31 cellular contexts compared by ENCODE assay signal in the genomic region with DNA sequence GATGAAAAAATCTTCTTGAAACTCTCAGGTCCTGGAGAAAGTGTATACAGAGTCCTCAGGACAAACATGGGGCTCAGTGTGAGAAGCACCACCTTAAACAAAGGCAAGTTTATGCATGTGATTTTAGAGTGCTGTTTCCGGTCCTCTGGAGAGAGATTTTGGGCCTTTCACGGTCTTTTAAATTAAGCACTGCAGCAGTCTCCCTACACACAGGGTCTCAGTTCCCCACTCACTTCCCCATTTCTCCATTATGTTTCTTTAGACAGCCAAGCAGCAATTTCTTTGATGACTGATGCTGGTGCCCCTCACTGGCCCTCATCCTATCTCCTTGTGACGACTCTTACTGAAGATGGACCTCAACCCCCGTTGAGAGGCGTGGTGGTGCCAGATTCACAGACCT.
"Had no signal": no experiment of that assay in that cellular context is flagged by ENCODE, and none has a peak within 500 bp of the region (broad histone marks: within the 10 kb centered on the region; RNA-seq: fewer than 3 reads in every experiment).

No MANE protein-coding gene starts in this region.

- H3K9me3 Mint-ChIP-seq: activated CD4-positive, alpha-beta memory T cell treated with anti-CD3 and anti-CD28 coated beads, Interleukin-2, amount 10 ng/mL, durations not matched to agents 7 days and 5 days; activated CD4-positive, alpha-beta T cell treated with anti-CD3 and anti-CD28 coated beads, Interleukin-2, amount 10 ng/mL, durations not matched to agents 24 days and 14 days; activated naive CD4-positive, alpha-beta T cell treated with anti-CD3 and anti-CD28 coated beads, Interleukin-2, amount 50 U/mL, for 24 hours; activated naive CD8-positive, alpha-beta T cell treated with anti-CD3 and anti-CD28 coated beads, Interleukin-2, amount 50 U/mL, for 24 hours; activated T-cell treated with anti-CD3 and anti-CD28 coated beads, Interleukin-2, amount 50 U/mL, for 24 hours; nephron progenitor cell; stimulated activated effector memory CD8-positive, alpha-beta T cell treated with anti-CD3 and anti-CD28 coated beads, Interleukin-12 subunit alpha, Interleukin-12 subunit beta, amount 100 ng/mL, for 72 hours; T-helper 2 cell treated with Interferon-gamma antibody and Interleukin-4, amounts not matched to agents 5 μg/mL and 100 μg/mL, for 36 hours had no signal

- FAIRE-seq: frontal cortex, islet of Langerhans, TTC549 had no signal

- ATAC-seq: activated CD4-positive, CD25-positive, alpha-beta regulatory T cell treated with anti-CD3 and anti-CD28 coated beads, Interleukin-2, amount 50 U/mL, for 24 hours; activated naive CD8-positive, alpha-beta T cell treated with anti-CD3 and anti-CD28 coated beads, Interleukin-2, amount 50 U/mL, for 24 hours; left lung; lower lobe of right lung; right lobe of liver; stimulated activated effector memory CD8-positive, alpha-beta T cell treated with anti-CD3 and anti-CD28 coated beads, Interleukin-12 subunit alpha, Interleukin-12 subunit beta, amount 100 ng/mL, for 72 hours had no signal

- H3K9me3 ChIP-seq: left lung, lower lobe of right lung, ovary, right lobe of liver, stomach, thyroid gland, upper lobe of left lung, vagina had no signal

- H3K36me3 Mint-ChIP-seq: activated naive CD4-positive, alpha-beta T cell treated with anti-CD3 and anti-CD28 coated beads, Interleukin-2, amount 50 U/mL, for 24 hours; stimulated activated effector memory CD8-positive, alpha-beta T cell treated with anti-CD3 and anti-CD28 coated beads, Interleukin-12 subunit alpha, Interleukin-12 subunit beta, amount 100 ng/mL, for 72 hours had no signal

- H3K4me3 ChIP-seq: left lung, lower lobe of right lung, ovary, right lobe of liver, skin epidermis, stomach, thyroid gland, upper lobe of left lung, vagina had no signal

- DNase-seq: activated CD4-positive, alpha-beta memory T cell treated with anti-CD3 and anti-CD28 coated beads, Interleukin-2, amount 10 ng/mL, durations not matched to agents 7 days and 5 days; activated CD4-positive, alpha-beta T cell treated with anti-CD3 and anti-CD28 coated beads, Interleukin-2, amount 10 ng/mL, durations not matched to agents 24 days and 14 days; activated CD8-positive, alpha-beta memory T cell treated with anti-CD3 and anti-CD28 coated beads, Interleukin-2, amount 50 U/mL, for 48 hours; activated naive CD8-positive, alpha-beta T cell treated with anti-CD3 and anti-CD28 coated beads, Interleukin-2, amount 50 U/mL, for 24 hours; activated T-cell treated with anti-CD3 and anti-CD28 coated beads, Interleukin-2, amount 50 U/mL, for 24 hours; amygdala; caudate nucleus; cortex of kidney; glutamatergic neuron; left lung; lower lobe of right lung; nephron progenitor cell; ovary; right lobe of liver; stimulated activated CD4-positive, alpha-beta T cell treated with anti-CD3 and anti-CD28 coated beads, Interleukin-4, amount 100 ng/mL, for 24 hours; stomach; T-helper 1 cell; thyroid gland; upper lobe of left lung had no signal

- H3K4me1 Mint-ChIP-seq: activated CD4-positive, alpha-beta memory T cell treated with anti-CD3 and anti-CD28 coated beads, Interleukin-2, amount 10 ng/mL, durations not matched to agents 7 days and 5 days; activated CD4-positive, alpha-beta T cell treated with anti-CD3 and anti-CD28 coated beads, Interleukin-2, amount 10 ng/mL, durations not matched to agents 24 days and 14 days; stimulated activated effector memory CD8-positive, alpha-beta T cell treated with anti-CD3 and anti-CD28 coated beads, Interleukin-12 subunit alpha, Interleukin-12 subunit beta, amount 100 ng/mL, for 72 hours had no signal

- H3K36me3 ChIP-seq: left lung, lower lobe of right lung, ovary, right lobe of liver, stomach, thyroid gland, upper lobe of left lung, vagina had no signal

- H3K4me3 Mint-ChIP-seq: activated CD4-positive, alpha-beta memory T cell treated with anti-CD3 and anti-CD28 coated beads, Interleukin-2, amount 10 ng/mL, durations not matched to agents 7 days and 5 days; activated CD4-positive, alpha-beta T cell treated with anti-CD3 and anti-CD28 coated beads, Interleukin-2, amount 10 ng/mL, durations not matched to agents 24 days and 14 days; activated naive CD4-positive, alpha-beta T cell treated with anti-CD3 and anti-CD28 coated beads, Interleukin-2, amount 50 U/mL, for 24 hours; activated naive CD8-positive, alpha-beta T cell treated with anti-CD3 and anti-CD28 coated beads, Interleukin-2, amount 50 U/mL, for 24 hours; activated T-cell treated with anti-CD3 and anti-CD28 coated beads, Interleukin-2, amount 50 U/mL, for 24 hours; nephron progenitor cell; stimulated activated effector memory CD8-positive, alpha-beta T cell treated with anti-CD3 and anti-CD28 coated beads, Interleukin-12 subunit alpha, Interleukin-12 subunit beta, amount 100 ng/mL, for 72 hours; T-helper 2 cell treated with Interferon-gamma antibody and Interleukin-4, amounts not matched to agents 5 μg/mL and 100 μg/mL, for 36 hours had no signal

- H3K27ac Mint-ChIP-seq: activated CD4-positive, alpha-beta memory T cell treated with anti-CD3 and anti-CD28 coated beads, Interleukin-2, amount 10 ng/mL, durations not matched to agents 7 days and 5 days; activated CD4-positive, alpha-beta T cell treated with anti-CD3 and anti-CD28 coated beads, Interleukin-2, amount 10 ng/mL, durations not matched to agents 24 days and 14 days; activated naive CD4-positive, alpha-beta T cell treated with anti-CD3 and anti-CD28 coated beads, Interleukin-2, amount 50 U/mL, for 24 hours; activated naive CD8-positive, alpha-beta T cell treated with anti-CD3 and anti-CD28 coated beads, Interleukin-2, amount 50 U/mL, for 24 hours; activated T-cell treated with anti-CD3 and anti-CD28 coated beads, Interleukin-2, amount 50 U/mL, for 24 hours; nephron progenitor cell; progenitor cell of endocrine pancreas; stimulated activated effector memory CD8-positive, alpha-beta T cell treated with anti-CD3 and anti-CD28 coated beads, Interleukin-12 subunit alpha, Interleukin-12 subunit beta, amount 100 ng/mL, for 72 hours; T-helper 2 cell treated with Interferon-gamma antibody and Interleukin-4, amounts not matched to agents 5 μg/mL and 100 μg/mL, for 36 hours had no signal

- H3K4me1 ChIP-seq: left lung, lower lobe of right lung, thyroid gland, upper lobe of left lung had no signal

- H3K27me3 ChIP-seq: left lung, ovary, right lobe of liver, thyroid gland, upper lobe of left lung, vagina had no signal

- H3K27ac ChIP-seq: epithelial cell of prostate, left lung, lower lobe of right lung, ovary, right lobe of liver, skin epidermis, stomach, thyroid gland, upper lobe of left lung, vagina, VCaP had no signal
